In the genomic region with DNA sequence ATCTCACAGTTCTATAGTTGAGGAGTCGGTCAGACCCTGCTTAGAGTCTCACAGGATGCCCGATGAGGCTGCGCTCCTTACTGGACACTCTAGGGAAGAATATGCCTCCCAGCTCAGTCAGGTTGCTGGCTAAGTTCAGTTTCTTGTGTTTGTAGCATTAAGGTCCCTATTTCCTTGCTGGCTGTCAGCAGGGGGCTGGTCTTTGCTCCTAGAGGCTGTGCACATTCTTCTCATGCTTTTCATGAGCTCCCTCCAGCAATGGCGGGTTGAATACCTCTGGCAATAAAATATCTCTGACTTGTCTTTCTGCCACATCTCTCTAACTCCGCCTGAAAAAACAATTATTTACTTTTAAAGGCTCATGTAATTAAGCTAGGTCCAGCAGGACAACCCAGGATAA, we compare ENCODE assay signal across 1 cellular context.
TF ChIP-seq lines count a peak whose summit lies in the region.

No MANE protein-coding gene starts in this region.

TF ChIP-seq in HepG2, 621 proteins besides CTCF, POLR2A, EP300 and RAD21:
- no peak for TF ChIP-seq ZNF432 (CRISPR knock-in tag; IDR thresholded peaks at IDR 0.05; ENCODE audit: borderline replicate concordance)
